In the genomic region with DNA sequence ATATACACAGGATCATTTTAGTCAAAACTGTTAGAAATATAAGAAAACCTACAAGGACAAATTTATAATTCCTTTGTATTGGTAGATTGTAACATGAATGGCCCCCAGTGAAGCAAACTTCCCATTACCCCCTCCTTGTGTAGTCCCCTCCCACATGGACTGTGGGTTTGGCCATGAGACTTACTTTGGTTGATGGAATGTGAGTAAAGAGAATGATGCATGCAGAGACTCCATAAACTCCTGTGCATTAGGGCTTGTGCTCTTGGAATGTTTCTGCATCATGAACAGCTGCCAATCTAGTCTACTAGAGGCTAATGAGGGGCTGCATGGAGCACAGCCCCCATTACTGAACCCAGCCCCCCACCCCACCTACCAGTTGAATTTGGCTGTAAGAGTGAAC, we compare ENCODE assay signal across 24 cellular contexts. TPM values are rescaled to one million over a fixed set of nuclear protein-coding genes. Genes with fewer than 3 reads are reported as not detected.
"Had no signal": no experiment of that assay in that cellular context is flagged by ENCODE, and none has a peak within 500 bp of the region (broad histone marks: within the 10 kb centered on the region; RNA-seq: fewer than 3 reads in every experiment).

No MANE protein-coding gene starts in this region.

- ATAC-seq: activated CD8-positive, alpha-beta T cell treated with anti-CD3 and anti-CD28 coated beads for 36 hours; foreskin keratinocyte had no signal

- H3K4me3 Mint-ChIP-seq: activated B cell treated with CpG ODN at 0.5 μM for 24 hours; activated CD8-positive, alpha-beta T cell treated with anti-CD3 and anti-CD28 coated beads for 36 hours; activated naive CD8-positive, alpha-beta T cell treated with anti-CD3 and anti-CD28 coated beads, Interleukin-2, amount 10 ng/mL, durations not matched to agents 7 days and 5 days; activated T-cell treated with anti-CD3 and anti-CD28 coated beads, Interleukin-2, amount 50 U/mL, for 24 hours; endodermal cell; nephron progenitor cell had no signal

- H3K9me3 Mint-ChIP-seq: activated B cell treated with CpG ODN at 0.5 μM for 24 hours; activated CD8-positive, alpha-beta T cell treated with anti-CD3 and anti-CD28 coated beads for 36 hours; activated naive CD8-positive, alpha-beta T cell treated with anti-CD3 and anti-CD28 coated beads, Interleukin-2, amount 10 ng/mL, durations not matched to agents 7 days and 5 days; activated T-cell treated with anti-CD3 and anti-CD28 coated beads, Interleukin-2, amount 50 U/mL, for 24 hours; activated T-helper 2 cell treated with anti-CD3 and anti-CD28 coated beads, Interferon-gamma antibody, Interleukin-2, Interleukin-4, amounts not matched to agents 10 μg/mL and 5 μg/mL and 100 μg/mL, durations not matched to agents 14 hours and 24 hours and 36 hours; endodermal cell; nephron progenitor cell had no signal

- H3K27ac ChIP-seq: brain microvascular endothelial cell, colonic mucosa, epithelial cell of prostate, foreskin keratinocyte, left ventricle myocardium inferior, tibial artery had no signal

- H3K27ac Mint-ChIP-seq: activated B cell treated with CpG ODN at 0.5 μM for 24 hours; activated CD8-positive, alpha-beta T cell treated with anti-CD3 and anti-CD28 coated beads for 36 hours; activated naive CD8-positive, alpha-beta T cell treated with anti-CD3 and anti-CD28 coated beads, Interleukin-2, amount 10 ng/mL, durations not matched to agents 7 days and 5 days; activated T-cell treated with anti-CD3 and anti-CD28 coated beads, Interleukin-2, amount 50 U/mL, for 24 hours; activated T-helper 2 cell treated with anti-CD3 and anti-CD28 coated beads, Interferon-gamma antibody, Interleukin-2, Interleukin-4, amounts not matched to agents 10 μg/mL and 5 μg/mL and 100 μg/mL, durations not matched to agents 14 hours and 24 hours and 36 hours; endodermal cell; nephron progenitor cell had no signal

- H3K4me3 ChIP-seq: colonic mucosa, left ventricle myocardium inferior, tibial artery had no signal

- H3K27me3 ChIP-seq: brain microvascular endothelial cell, colonic mucosa, foreskin keratinocyte had no signal

- H3K36me3 ChIP-seq: brain microvascular endothelial cell, colonic mucosa, left ventricle myocardium inferior, tibial artery had no signal

- H3K9me3 ChIP-seq: colonic mucosa, left ventricle myocardium inferior, tibial artery had no signal

- H3K36me3 Mint-ChIP-seq: activated naive CD8-positive, alpha-beta T cell treated with anti-CD3 and anti-CD28 coated beads, Interleukin-2, amount 10 ng/mL, durations not matched to agents 7 days and 5 days had no signal

- DNase-seq: activated B cell treated with CpG ODN at 0.5 μM for 24 hours; activated CD4-positive, alpha-beta T cell treated with anti-CD3 and anti-CD28 coated beads for 4 hours; activated CD8-positive, alpha-beta T cell treated with anti-CD3 and anti-CD28 coated beads for 36 hours; activated naive CD4-positive, alpha-beta T cell treated with Interleukin-2 at 50 U/mL for 16 hours; activated naive CD8-positive, alpha-beta T cell treated with anti-CD3 and anti-CD28 coated beads, Interleukin-2, amount 10 ng/mL, durations not matched to agents 7 days and 5 days; activated T-cell treated with anti-CD3 and anti-CD28 coated beads, Interleukin-2, amount 50 U/mL, for 24 hours; brain microvascular endothelial cell; central memory CD4-positive, alpha-beta T cell; colonic mucosa; endodermal cell; glutamatergic neuron; hippocampal formation; islet precursor cell; left ventricle myocardium inferior; mammary epithelial cell; nephron progenitor cell; nucleus accumbens; stimulated activated CD4-positive, alpha-beta T cell treated with anti-CD3 and anti-CD28 coated beads, Interleukin-2, amount 100 ng/mL, for 24 hours; stimulated activated naive CD4-positive, alpha-beta T cell treated with Interleukin-2 at 50 U/mL for 16 hours; tibial artery had no signal

- H3K4me1 ChIP-seq: left ventricle myocardium inferior, tibial artery had no signal

- H3K4me1 Mint-ChIP-seq: activated B cell treated with CpG ODN at 0.5 μM for 24 hours; activated naive CD8-positive, alpha-beta T cell treated with anti-CD3 and anti-CD28 coated beads, Interleukin-2, amount 10 ng/mL, durations not matched to agents 7 days and 5 days had no signal

RNA-seq across cellular contexts. Expression of gene TGFA, which starts 8.3 kb away (rescaled TPM):
- total RNA-seq: activated T-helper 2 cell treated with anti-CD3 and anti-CD28 coated beads, Interferon-gamma antibody, Interleukin-2, Interleukin-4, amounts not matched to agents 10 μg/mL and 5 μg/mL and 100 μg/mL, durations not matched to agents 14 hours and 24 hours and 36 hours; fibroblast of lung had no signal
